25 cellular contexts compared by ENCODE assay signal in genomic region chr5:2014058-2014610, GRCh38.
"Had no signal": no experiment of that assay in that cellular context is flagged by ENCODE, and none has a peak within 500 bp of the region (broad histone marks: within the 10 kb centered on the region; RNA-seq: fewer than 3 reads in every experiment).

No MANE protein-coding gene starts in this region.

- H3K36me3 ChIP-seq: breast epithelium, colonic mucosa, gastrocnemius medialis, right lobe of liver, uterus had no signal

- H3K4me1 ChIP-seq: breast epithelium, colonic mucosa, gastrocnemius medialis, right lobe of liver, testis, uterus had no signal

- H3K27ac ChIP-seq: colonic mucosa, gastrocnemius medialis, right lobe of liver, testis, uterus had no signal

- H3K4me3 ChIP-seq: breast epithelium, colonic mucosa, gastrocnemius medialis, lung, mucosa of descending colon, right lobe of liver, testis, uterus had no signal

- H3K27me3 ChIP-seq: breast epithelium, colonic mucosa, right lobe of liver, testis, uterus had no signal

- ATAC-seq: activated naive CD4-positive, alpha-beta T cell treated with anti-CD3 and anti-CD28 coated beads, Interleukin-2, amount 50 U/mL, for 72 hours; activated T-cell treated with anti-CD3 and anti-CD28 coated beads, Interleukin-2, amount 50 U/mL, for 4 hours; gastrocnemius medialis; left lobe of liver; mucosa of descending colon; right lobe of liver; stimulated activated naive CD8-positive, alpha-beta T cell treated with anti-CD3 and anti-CD28 coated beads, Interleukin-15, Interleukin-2, amounts not matched to agents 100 U/mL and 50 U/mL, for 24 hours; T-helper 17 cell had no signal

- DNase-seq: activated CD4-positive, alpha-beta memory T cell treated with anti-CD3 and anti-CD28 coated beads for 36 hours; activated CD4-positive, alpha-beta T cell treated with anti-CD3 and anti-CD28 coated beads, Interleukin-2, amount 10 ng/mL, durations not matched to agents 24 days and 14 days; activated CD4-positive, CD25-positive, alpha-beta regulatory T cell treated with anti-CD3 and anti-CD28 coated beads, Interleukin-2, amount 50 U/mL, for 72 hours; activated naive CD4-positive, alpha-beta T cell; activated T-cell treated with anti-CD3 and anti-CD28 coated beads, Interleukin-2, amount 50 U/mL, for 4 hours; cerebellar nuclear complex; colonic mucosa; effector CD8-positive, alpha-beta T cell; gastrocnemius medialis; glutamatergic neuron; hippocampal formation; kidney; mucosa of descending colon; right lobe of liver; stimulated activated CD4-positive, alpha-beta T cell treated with anti-CD3 and anti-CD28 coated beads, Interleukin-2, amount 100 ng/mL, for 48 hours; stimulated activated naive CD8-positive, alpha-beta T cell treated with anti-CD3 and anti-CD28 coated beads, Interleukin-15, Interleukin-2, amounts not matched to agents 100 U/mL and 50 U/mL, for 24 hours; T-helper 17 cell; T1000; testis; trophoblast cell; uterus had no signal

- H3K9me3 ChIP-seq: breast epithelium, colonic mucosa, gastrocnemius medialis, mucosa of descending colon, right lobe of liver, testis, uterus had no signal
